Comparison of ENCODE assay signal across 1 cellular context in genomic region chr3:119585867-119586570, GRCh38.
TF ChIP-seq lines count a peak whose summit lies in the region.

No MANE protein-coding gene starts in this region.

TF ChIP-seq in SK-N-SH treated with all-trans-retinoic acid at 6 μM for 48 hours, 23 proteins besides CTCF, POLR2A, EP300 and RAD21 (continued from another document):
- TF ChIP-seq CSRNP3 (CRISPR knock-in tag; IDR thresholded peaks at IDR 0.05) (no peak), ZNF70 (CRISPR knock-in tag; IDR thresholded peaks at IDR 0.05) (no peak), ZNF8 (CRISPR knock-in tag; IDR thresholded peaks at IDR 0.05) (no peak), PPARA (CRISPR knock-in tag; IDR thresholded peaks at IDR 0.05; ENCODE audit: borderline replicate concordance) (no peak), TOX (CRISPR knock-in tag; IDR thresholded peaks at IDR 0.05; ENCODE audit: borderline replicate concordance) (no peak), ZFP30 (CRISPR knock-in tag; IDR thresholded peaks at IDR 0.05) (no peak), CREB5 (CRISPR knock-in tag; IDR thresholded peaks at IDR 0.05; ENCODE audit: low read depth) (no peak), ZNF565 (CRISPR knock-in tag; conservative IDR thresholded peaks at IDR 0.05; ENCODE audit: low read depth) (no peak)
TF ChIP-seq in SK-N-SH treated with all-trans-retinoic acid at 6 μM for 48 hours: peak in this region for 0.
